ENCODE assay signal across 9 cellular contexts in genomic region chrX:65871671-65872311, GRCh38.
DNase-seq lines count a peak whose midpoint lies in the region; ATAC-seq and TF ChIP-seq lines count a peak whose summit lies in the region.
"Had no signal": no experiment of that assay in that cellular context is flagged by ENCODE, and none has a peak within 500 bp of the region (broad histone marks: within the 10 kb centered on the region; RNA-seq: fewer than 3 reads in every experiment).

No MANE protein-coding gene starts in this region.

- no peaks in the 10 kb centered on the region for H3K36me3 ChIP-seq in upper lobe of right lung

- peaks cover 4% of the 10 kb centered on the region for H3K9me3 Mint-ChIP-seq in activated T-helper 1 cell treated with anti-CD3 and anti-CD28 coated beads, Interleukin-12 subunit alpha, Interleukin-12 subunit beta, Interleukin-2, Interleukin-4 antibody, amounts not matched to agents 30 ng/mL and 10 ng/mL and 1 ng/mL, durations not matched to agents 14 hours and 24 hours and 36 hours

- no peak overlapping the region for H3K27ac Mint-ChIP-seq in activated T-helper 1 cell treated with anti-CD3 and anti-CD28 coated beads, Interleukin-12 subunit alpha, Interleukin-12 subunit beta, Interleukin-2, Interleukin-4 antibody, amounts not matched to agents 30 ng/mL and 10 ng/mL and 1 ng/mL, durations not matched to agents 14 hours and 24 hours and 36 hours

- intact Hi-C loops in cardiac septum (cut with DNase I), result no loop called here
- intact Hi-C loops in Right ventricle myocardium inferior (cut with DNase I), result no loop called here
- intact Hi-C loops in upper lobe of right lung (cut with DNase I), result no loop called here
- intact Hi-C loops in activated T-helper 1 cell treated with anti-CD3 and anti-CD28 coated beads, Interleukin-12 subunit alpha, Interleukin-12 subunit beta, Interleukin-2, Interleukin-4 antibody, amounts not matched to agents 30 ng/mL and 10 ng/mL and 1 ng/mL, durations not matched to agents 14 hours and 24 hours and 36 hours (cut with micrococcal nuclease), result no loop called here

- no peak for ATAC-seq in Right ventricle myocardium inferior
- peak; percentile 76 for ATAC-seq in HG03342 (IDR thresholded peaks at IDR 0.05; ENCODE audit: unreplicated experiment)
- peak; percentile 43 for ATAC-seq in upper lobe of right lung

- H3K27ac ChIP-seq in upper lobe of right lung, result no peak overlapping the region

- no peaks in the 10 kb centered on the region for H3K9me3 ChIP-seq in upper lobe of right lung

- no peak overlapping the region for H3K4me3 ChIP-seq in upper lobe of right lung

- H3K4me1 Mint-ChIP-seq in activated T-helper 1 cell treated with anti-CD3 and anti-CD28 coated beads, Interleukin-12 subunit alpha, Interleukin-12 subunit beta, Interleukin-2, Interleukin-4 antibody, amounts not matched to agents 30 ng/mL and 10 ng/mL and 1 ng/mL, durations not matched to agents 14 hours and 24 hours and 36 hours (ENCODE audit: low read depth), result peaks cover 34% of the 10 kb centered on the region

- no peaks in the 10 kb centered on the region for H3K27me3 ChIP-seq in upper lobe of right lung

- no peaks in the 10 kb centered on the region for H3K27me3 Mint-ChIP-seq in activated T-helper 1 cell treated with anti-CD3 and anti-CD28 coated beads, Interleukin-12 subunit alpha, Interleukin-12 subunit beta, Interleukin-2, Interleukin-4 antibody, amounts not matched to agents 30 ng/mL and 10 ng/mL and 1 ng/mL, durations not matched to agents 14 hours and 24 hours and 36 hours (ENCODE audit: insufficient read depth)

- H3K36me3 Mint-ChIP-seq in activated T-helper 1 cell treated with anti-CD3 and anti-CD28 coated beads, Interleukin-12 subunit alpha, Interleukin-12 subunit beta, Interleukin-2, Interleukin-4 antibody, amounts not matched to agents 30 ng/mL and 10 ng/mL and 1 ng/mL, durations not matched to agents 14 hours and 24 hours and 36 hours (ENCODE audit: low read depth), result no peaks in the 10 kb centered on the region

- H3K4me1 ChIP-seq in upper lobe of right lung, result no peaks in the 10 kb centered on the region

- TF ChIP-seq CTCF in upper lobe of right lung (IDR thresholded peaks at IDR 0.05), result no peak

- DNase-seq in cardiac septum (ENCODE audit: low spot score) (peak; percentile 75), Right ventricle myocardium inferior (ENCODE audit: missing footprints) (no peak), SW480 (ENCODE audit: low spot score) (peak; percentile 64), upper lobe of right lung (no peak), NCI-H1694 treated with DMSO at 0.1 percent for 48 hours (lab: John Stamatoyannopoulos, UW) (no peak), nucleus accumbens (lab: John Stamatoyannopoulos, UW) (no peak)
- DNase-seq in activated T-helper 1 cell treated with anti-CD3 and anti-CD28 coated beads, Interleukin-12 subunit alpha, Interleukin-12 subunit beta, Interleukin-2, Interleukin-4 antibody, amounts not matched to agents 30 ng/mL and 10 ng/mL and 1 ng/mL, durations not matched to agents 14 hours and 24 hours and 36 hours (ENCODE audit: low spot score), result no peak
- DNase-seq: CD8-positive, alpha-beta memory T cell had no signal

- H3K4me3 Mint-ChIP-seq in activated T-helper 1 cell treated with anti-CD3 and anti-CD28 coated beads, Interleukin-12 subunit alpha, Interleukin-12 subunit beta, Interleukin-2, Interleukin-4 antibody, amounts not matched to agents 30 ng/mL and 10 ng/mL and 1 ng/mL, durations not matched to agents 14 hours and 24 hours and 36 hours, result no peak overlapping the region

Comparison
In these comparisons a context has a peak if more than half of its experiments do, and no peak if none do; other contexts are left out.
1. DNase-seq: peak in cardiac septum (single experiment) and SW480 (single experiment); none in Right ventricle myocardium inferior (single experiment), upper lobe of right lung (single experiment), activated T-helper 1 cell treated with anti-CD3 and anti-CD28 coated beads, Interleukin-12 subunit alpha, Interleukin-12 subunit beta, Interleukin-2, Interleukin-4 antibody, amounts not matched to agents 30 ng/mL and 10 ng/mL and 1 ng/mL, durations not matched to agents 14 hours and 24 hours and 36 hours (single experiment), NCI-H1694 treated with DMSO at 0.1 percent for 48 hours (single experiment) and nucleus accumbens (0 of 56).